ENCODE assay signal across 9 cellular contexts in genomic region chrX:147378767-147379166, GRCh38.
"Had no signal": no experiment of that assay in that cellular context is flagged by ENCODE, and none has a peak within 500 bp of the region (broad histone marks: within the 10 kb centered on the region; RNA-seq: fewer than 3 reads in every experiment).

No MANE protein-coding gene starts in this region.

- H3K27ac ChIP-seq: HL-60, KMS-11 had no signal

- DNase-seq: H7, HCEC 1CT, IMR-90, Karpas-422, KBM-7 had no signal

- FAIRE-seq: H1 had no signal

- H3K4me2 ChIP-seq: GM23338, KMS-11 had no signal

- ATAC-seq: GM23338 had no signal

- H2AFZ ChIP-seq: GM23338 had no signal

- H3K9ac ChIP-seq: KMS-11 had no signal

- H3K4me3 ChIP-seq: GM23338 had no signal
